ENCODE assay signal across 13 cellular contexts in the genomic region with DNA sequence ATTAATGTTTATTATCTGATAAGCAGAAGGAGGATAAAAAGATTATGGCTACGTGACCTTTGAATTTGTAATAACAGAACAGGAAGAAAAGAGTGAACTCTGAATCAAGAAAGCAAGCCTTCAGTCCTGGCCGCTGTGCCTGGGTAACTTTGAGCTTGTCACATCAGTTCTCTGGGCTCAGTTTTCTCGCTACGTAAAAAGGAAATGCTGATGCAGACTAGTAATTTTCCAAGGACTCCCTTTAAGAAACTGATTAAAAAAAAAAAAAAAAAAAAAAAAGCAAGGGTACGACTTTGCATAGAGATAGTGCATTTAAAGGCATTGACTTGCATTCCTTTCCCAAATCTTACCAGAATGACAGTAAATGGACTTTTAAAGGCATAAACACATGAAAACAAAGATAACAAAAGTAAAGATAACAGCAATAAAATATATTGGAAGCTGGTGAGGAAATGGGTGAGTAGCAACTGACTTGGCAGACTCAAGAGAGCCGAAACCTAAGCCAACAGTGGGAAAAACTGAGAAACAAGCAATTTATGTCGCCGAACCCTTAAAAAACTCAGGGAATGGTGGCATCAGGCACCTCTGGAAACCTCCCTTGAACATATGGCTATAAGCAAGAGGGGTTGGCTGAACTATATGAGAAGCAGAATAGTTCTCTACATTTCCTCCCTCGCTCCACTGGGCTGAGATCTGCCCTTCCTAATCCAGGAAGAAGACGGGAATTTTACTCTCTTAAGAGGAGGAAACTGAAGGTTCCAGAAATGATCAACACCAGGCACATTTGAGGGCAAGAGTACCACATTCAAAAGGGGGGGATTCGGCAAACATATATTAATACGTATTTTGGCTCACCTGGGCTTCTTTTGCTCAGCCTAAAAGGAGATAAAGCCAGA.
DNase-seq lines count a peak whose midpoint lies in the region; ATAC-seq and TF ChIP-seq lines count a peak whose summit lies in the region.
"Had no signal": no experiment of that assay in that cellular context is flagged by ENCODE, and none has a peak within 500 bp of the region (broad histone marks: within the 10 kb centered on the region; RNA-seq: fewer than 3 reads in every experiment).

No MANE protein-coding gene starts in this region.

- no peaks in the 10 kb centered on the region for H3K9me3 ChIP-seq in esophagus muscularis mucosa
- no peaks in the 10 kb centered on the region for H3K9me3 ChIP-seq in thyroid gland

- H3K4me3 Mint-ChIP-seq in stimulated activated naive B cell treated with anti-CD40 and anti-IgM and Interleukin-4, amounts not matched to agents 10 μg/mL and 1 μg/mL and 100 μg/mL, for 72 hours = no peak overlapping the region
- H3K4me3 Mint-ChIP-seq: activated naive CD4-positive, alpha-beta T cell treated with anti-CD3 and anti-CD28 coated beads, Interleukin-2, amount 50 U/mL, for 24 hours had no signal

- H3K4me1 ChIP-seq in esophagus muscularis mucosa = peaks cover 40 to 70% (median 58%) of the 10 kb centered on the region in 4 donors
- peaks cover 2 to 32% of the 10 kb centered on the region in 2 donors for H3K4me1 ChIP-seq in thyroid gland

- H3K4me3 ChIP-seq in esophagus muscularis mucosa = no peak overlapping the region
- H3K4me3 ChIP-seq in thyroid gland (replicated peaks in 1 of 3) = no peak overlapping the region
- H3K4me3 ChIP-seq: SK-N-MC had no signal

- peaks cover 0 to 61% (median 17%) of the 10 kb centered on the region in 4 donors for H3K36me3 ChIP-seq in esophagus muscularis mucosa
- H3K36me3 ChIP-seq in thyroid gland = no peaks in the 10 kb centered on the region

- peaks cover 0 to 11% of the 10 kb centered on the region in 2 donors for H3K4me1 Mint-ChIP-seq in stimulated activated naive B cell treated with anti-CD40 and anti-IgM and Interleukin-4, amounts not matched to agents 10 μg/mL and 1 μg/mL and 100 μg/mL, for 72 hours

- intact Hi-C loops in esophagus muscularis mucosa (cut with DNase I) (loop anchor here (10.0 kb wide), 1 partner anchor 175 kb away; no protein-coding TSS in a partner anchor), thyroid gland (cut with DNase I) (no loop called here)

- 84% methylated on average over 12 of the region's 12 CpGs for WGBS in esophagus muscularis mucosa
- WGBS in thyroid gland, 2 donors = 76% methylated on average over 12 of the region's 12 CpGs

- TF ChIP-seq CTCF in VCaP (conservative IDR thresholded peaks at IDR 0.05) (no peak), esophagus muscularis mucosa (IDR thresholded peaks at IDR 0.05) (no peak), thyroid gland (IDR thresholded peaks at IDR 0.05) (no peak)

- TF ChIP-seq POLR2A in esophagus muscularis mucosa (IDR thresholded peaks at IDR 0.05; ENCODE audit: low read depth) = no peak
- TF ChIP-seq POLR2A in thyroid gland (IDR thresholded peaks at IDR 0.05) = no peak

- no peaks in the 10 kb centered on the region for H3K27me3 ChIP-seq in esophagus muscularis mucosa
- H3K27me3 ChIP-seq in thyroid gland = no peaks in the 10 kb centered on the region

- DNase-seq in esophagus muscularis mucosa (ENCODE audit: extremely low spot score) = peak; percentile 39
- DNase-seq in lung microvascular endothelial cell (ENCODE audit: low read depth in 2 of 2) = peak; percentile 28 to 71
- DNase-seq in thyroid gland = no peak
- no peak for DNase-seq in stimulated activated naive B cell treated with anti-CD40 and anti-IgM and Interleukin-4, amounts not matched to agents 10 μg/mL and 1 μg/mL and 100 μg/mL, for 72 hours
- DNase-seq: C1 segment of cervical spinal cord, cerebellar nuclear complex, NCI-H2227 treated with DMSO at 0.1 percent for 48 hours had no signal

- H3K27ac ChIP-seq in VCaP (peak overlapping the region; percentile 94), esophagus muscularis mucosa (replicated peaks in 1 of 4) (peak overlapping the region; percentile 26 to 68 (median 36)), thyroid gland (peak overlapping the region in 2 of 3 donors; percentile 26 to 55)
- H3K27ac ChIP-seq: SK-N-MC had no signal

- H3K27me3 Mint-ChIP-seq in stimulated activated naive B cell treated with anti-CD40 and anti-IgM and Interleukin-4, amounts not matched to agents 10 μg/mL and 1 μg/mL and 100 μg/mL, for 72 hours = peaks cover 0 to 6% of the 10 kb centered on the region in 2 donors
- H3K27me3 Mint-ChIP-seq: activated naive CD4-positive, alpha-beta T cell treated with anti-CD3 and anti-CD28 coated beads, Interleukin-2, amount 50 U/mL, for 24 hours had no signal

- H3K36me3 Mint-ChIP-seq in stimulated activated naive B cell treated with anti-CD40 and anti-IgM and Interleukin-4, amounts not matched to agents 10 μg/mL and 1 μg/mL and 100 μg/mL, for 72 hours = no peaks in the 10 kb centered on the region

- ATAC-seq in GM19467 (IDR thresholded peaks at IDR 0.05; ENCODE audit: unreplicated experiment) = no peak
- no peak for ATAC-seq in GM18870 (IDR thresholded peaks at IDR 0.05; ENCODE audit: unreplicated experiment)
- no peak for ATAC-seq in stimulated activated naive B cell treated with anti-CD40 and anti-IgM and Interleukin-4, amounts not matched to agents 10 μg/mL and 1 μg/mL and 100 μg/mL, for 72 hours (replicated peaks)
- no peak for ATAC-seq in HG03442 (IDR thresholded peaks at IDR 0.05; ENCODE audit: unreplicated experiment)

- no peaks in the 10 kb centered on the region for H3K9me3 Mint-ChIP-seq in stimulated activated naive B cell treated with anti-CD40 and anti-IgM and Interleukin-4, amounts not matched to agents 10 μg/mL and 1 μg/mL and 100 μg/mL, for 72 hours
- H3K9me3 Mint-ChIP-seq: activated naive CD4-positive, alpha-beta T cell treated with anti-CD3 and anti-CD28 coated beads, Interleukin-2, amount 50 U/mL, for 24 hours had no signal

- H3K27ac Mint-ChIP-seq in stimulated activated naive B cell treated with anti-CD40 and anti-IgM and Interleukin-4, amounts not matched to agents 10 μg/mL and 1 μg/mL and 100 μg/mL, for 72 hours = no peak overlapping the region
- H3K27ac Mint-ChIP-seq: activated naive CD4-positive, alpha-beta T cell treated with anti-CD3 and anti-CD28 coated beads, Interleukin-2, amount 50 U/mL, for 24 hours had no signal

- TF ChIP-seq EP300 in esophagus muscularis mucosa (IDR thresholded peaks at IDR 0.05) = no peak

Comparison
In these comparisons a context has a peak if more than half of its experiments do, and no peak if none do; other contexts are left out.
1. H3K27ac ChIP-seq: peak in every context shown above with its lines; median percentile 94 in VCaP; 40 in thyroid gland; 36 in esophagus muscularis mucosa.
2. DNase-seq: peak in esophagus muscularis mucosa (single experiment) and lung microvascular endothelial cell (2 of 2); none in thyroid gland (0 of 2) and stimulated activated naive B cell treated with anti-CD40 and anti-IgM and Interleukin-4, amounts not matched to agents 10 μg/mL and 1 μg/mL and 100 μg/mL, for 72 hours (single experiment).